ENCODE assay signal across 1 cellular context in the genomic region with DNA sequence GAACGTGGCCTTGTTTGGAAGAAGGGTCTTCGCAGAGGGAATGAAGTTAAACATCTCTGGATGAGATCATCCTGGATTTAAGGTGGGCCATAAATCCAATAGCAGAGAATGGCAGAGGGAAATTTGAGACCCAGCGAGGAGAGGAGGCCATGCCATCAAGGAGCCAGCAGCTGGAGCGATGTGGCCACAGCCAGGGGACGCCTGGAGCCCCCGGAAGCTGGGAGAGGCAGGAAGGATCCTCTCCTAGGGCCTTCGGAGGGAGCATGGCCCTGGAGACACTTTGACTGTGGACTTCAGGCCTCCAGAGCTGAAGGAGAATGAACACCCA.
TF ChIP-seq lines count a peak whose summit lies in the region.

No MANE protein-coding gene starts in this region.

TF ChIP-seq in GM23338, 12 proteins besides CTCF, POLR2A, EP300 and RAD21 (continued from another document):
- TF ChIP-seq CREB1 (CRISPR knock-in tag; IDR thresholded peaks at IDR 0.05; ENCODE audit: low read depth), result no peak
